8 cellular contexts compared by ENCODE assay signal in the genomic region with DNA sequence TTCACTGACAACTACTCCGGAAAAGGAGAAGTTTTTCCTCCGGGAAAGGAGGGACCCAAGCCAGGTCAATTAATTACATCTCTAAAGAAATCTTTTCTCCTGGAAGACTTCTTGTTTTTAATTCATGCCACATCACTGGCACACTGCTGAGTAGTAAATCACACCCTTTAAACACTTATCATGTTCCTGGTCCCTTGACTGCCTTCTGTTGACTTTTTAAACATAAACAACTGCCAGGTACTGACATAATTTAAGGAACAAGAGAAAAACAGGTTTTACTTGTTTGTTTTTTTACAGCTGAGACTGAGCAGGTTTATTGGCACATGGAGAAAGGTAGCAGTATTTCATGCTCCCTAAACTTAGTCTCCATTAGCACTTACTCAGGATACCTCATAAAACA.
DNase-seq lines count a peak whose midpoint lies in the region; ATAC-seq, FAIRE-seq and TF ChIP-seq lines count a peak whose summit lies in the region.
"Not testable (repeated sequence)": the region's sequence is repeated elsewhere in the genome, so short reads cannot be mapped to it uniquely, and the experiment has no call there.

No MANE protein-coding gene starts in this region.

- not testable (repeated sequence) for H3K27me3 Mint-ChIP-seq in astrocyte (ENCODE audit: low read depth, unreplicated experiment)

- H3K4me2 ChIP-seq in astrocyte (ENCODE audit: low read length); parathyroid adenoma (ENCODE audit: low read length): not testable (repeated sequence)

- H3K27ac Mint-ChIP-seq in astrocyte (ENCODE audit: unreplicated experiment) = not testable (repeated sequence)

- not testable (repeated sequence) for H3K36me3 ChIP-seq in astrocyte (ENCODE audit: insufficient read depth, low read length); lower lobe of right lung; parathyroid adenoma (ENCODE audit: control insufficient read depth, insufficient read depth, low read length); thyroid gland

- not testable (repeated sequence) for H3K4me3 ChIP-seq in astrocyte (ENCODE audit: insufficient read depth, low read depth, low read length); lower lobe of right lung; parathyroid adenoma (ENCODE audit: low read depth, low read length); thyroid gland (replicated peaks in 1 of 3)

- not testable (repeated sequence) for H3K79me2 ChIP-seq in astrocyte (ENCODE audit: insufficient read depth, low read length); parathyroid adenoma

- 9 to 19% methylated on average over 2 of the region's 2 CpGs for WGBS in thyroid gland, 2 donors

- H3K9me3 ChIP-seq in astrocyte (ENCODE audit: insufficient read depth, low read depth, low read length); lower lobe of right lung; parathyroid adenoma (ENCODE audit: control insufficient read depth, low read length); thyroid gland: not testable (repeated sequence)

- not testable (repeated sequence) for H3K27me3 ChIP-seq in astrocyte (ENCODE audit: insufficient read depth, low read length); lower lobe of right lung (ENCODE audit: low read depth); parathyroid adenoma (ENCODE audit: control insufficient read depth, insufficient read depth, low read length); thyroid gland

- H3K4me3 Mint-ChIP-seq in astrocyte (ENCODE audit: unreplicated experiment) = not testable (repeated sequence)

- H3K27ac ChIP-seq in astrocyte (ENCODE audit: low read depth, low read length); epithelial cell of prostate; lower lobe of right lung; thyroid gland: not testable (repeated sequence)
- peak overlapping the region; percentile 76 for H3K27ac ChIP-seq in parathyroid adenoma

- not testable (repeated sequence) for H3K9ac ChIP-seq in astrocyte (ENCODE audit: low read length); parathyroid adenoma

- not testable (repeated sequence) for H3K9me3 Mint-ChIP-seq in astrocyte (ENCODE audit: unreplicated experiment)

- H3K36me3 Mint-ChIP-seq in astrocyte (ENCODE audit: low read depth, unreplicated experiment) = not testable (repeated sequence)

- ATAC-seq in lower lobe of right lung = peak; percentile 84 to 87

- not testable (repeated sequence) for H3K4me1 ChIP-seq in astrocyte (ENCODE audit: insufficient read depth, low read length); lower lobe of right lung; parathyroid adenoma
- peaks cover 13 to 14% of the 10 kb centered on the region in 2 donors for H3K4me1 ChIP-seq in thyroid gland

- not testable (repeated sequence) for H2AFZ ChIP-seq in astrocyte (ENCODE audit: low read depth, low read length)
- peak overlapping the region; percentile 53 for H2AFZ ChIP-seq in parathyroid adenoma

- not testable (repeated sequence) for H3K4me1 Mint-ChIP-seq in astrocyte (ENCODE audit: low read depth, unreplicated experiment)

- intact Hi-C loops in lower lobe of right lung (cut with DNase I); thyroid gland (cut with DNase I): not testable (repeated sequence)

- TF ChIP-seq CTCF in astrocyte (IDR thresholded peaks at IDR 0.05; ENCODE audit: insufficient read depth, low read depth, low read length); lower lobe of right lung (IDR thresholded peaks at IDR 0.05); parathyroid adenoma (IDR thresholded peaks at IDR 0.05): not testable (repeated sequence)
- peak in 1 of 6 experiments; percentile 6 for TF ChIP-seq CTCF in thyroid gland (IDR thresholded peaks at IDR 0.05)

- TF ChIP-seq POLR2A in thyroid gland (IDR thresholded peaks at IDR 0.05) = not testable (repeated sequence)

- not testable (repeated sequence) for H4K20me1 ChIP-seq in astrocyte (ENCODE audit: insufficient read depth, low read length)

- peak; percentile 6 for DNase-seq in DMS153 treated with DMSO at 0.1 percent for 48 hours (lab: John Stamatoyannopoulos, UW; ENCODE audit: unreplicated experiment)
- DNase-seq in NCI-H1105 treated with DMSO at 0.1 percent for 48 hours (lab: John Stamatoyannopoulos, UW) = peak; percentile 64
- peak; percentile 14 for DNase-seq in NCI-H526 treated with DMSO at 0.1 percent for 48 hours (lab: John Stamatoyannopoulos, UW)
- DNase-seq in astrocyte (ENCODE audit: low read depth); lower lobe of right lung: not testable (repeated sequence)
- DNase-seq in epithelial cell of prostate (ENCODE audit: low read depth, low spot score) = peak; percentile 50
- DNase-seq in thyroid gland = peak; percentile 2 to 5

- peak; percentile 37 for FAIRE-seq in astrocyte (lab: Jason Lieb, UNC)
